ENCODE assay signal across 17 cellular contexts in the genomic region with DNA sequence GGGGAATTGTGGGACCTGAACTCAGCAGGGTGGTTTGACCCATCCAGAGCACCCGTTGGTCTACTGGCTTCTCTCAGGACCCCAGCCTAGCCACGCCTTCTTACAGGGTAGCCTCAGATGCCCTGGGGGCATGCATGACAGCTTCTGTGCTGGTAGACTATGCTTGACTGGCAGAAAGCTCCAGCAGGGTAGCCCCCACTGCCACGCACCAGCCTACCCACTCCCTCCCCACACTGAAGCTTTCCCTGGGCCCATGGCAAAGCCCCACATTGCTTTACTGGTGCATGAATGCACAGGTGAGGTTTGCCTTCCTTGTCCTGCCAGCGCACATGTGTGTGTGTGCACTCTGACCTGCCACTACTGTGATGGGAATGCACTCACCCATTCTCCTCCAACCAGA.
DNase-seq lines count a peak whose midpoint lies in the region; ATAC-seq and TF ChIP-seq lines count a peak whose summit lies in the region.
"Had no signal": no experiment of that assay in that cellular context is flagged by ENCODE, and none has a peak within 500 bp of the region (broad histone marks: within the 10 kb centered on the region; RNA-seq: fewer than 3 reads in every experiment).

No MANE protein-coding gene starts in this region.

- H3K36me3 Mint-ChIP-seq in H9 (ENCODE audit: insufficient read depth in 1 of 3, low read depth in 3 of 3) = no peaks in the 10 kb centered on the region
- H3K36me3 Mint-ChIP-seq: CD4-positive, alpha-beta memory T cell had no signal

- H3K79me2 ChIP-seq in H9 (ENCODE audit: insufficient read depth, low read length) (no peaks in the 10 kb centered on the region), PC-3 (ENCODE audit: low read length) (no peaks in the 10 kb centered on the region)

- H3K27ac ChIP-seq in H9 (ENCODE audit: insufficient read length, low read depth, low read length) (no peak overlapping the region), PC-3 (ENCODE audit: low read length) (no peak overlapping the region), mesenchymal stem cell (ENCODE audit: low read length, poor library complexity, severe bottlenecking) (no peak overlapping the region), upper lobe of right lung (no peak overlapping the region)
- no peak overlapping the region for H3K27ac ChIP-seq in effector memory CD4-positive, alpha-beta T cell (ENCODE audit: insufficient read depth, low read length, poor library complexity, severe bottlenecking)
- H3K27ac ChIP-seq: A549, C4-2B had no signal

- H3K9me2 ChIP-seq in PC-3 (replicated peaks; ENCODE audit: low read length) = no peaks in the 10 kb centered on the region

- H3K4ac ChIP-seq in H9 (ENCODE audit: low read depth, low read length) (no peak overlapping the region), mesenchymal stem cell (ENCODE audit: low read depth in 1 of 2, low read length in 2 of 2) (no peak overlapping the region)

- H3K18ac ChIP-seq in H9 (ENCODE audit: insufficient read length, low read depth, low read length) = no peak overlapping the region
- H3K18ac ChIP-seq in mesenchymal stem cell (ENCODE audit: low read depth in 1 of 2, low read length in 2 of 2) = no peak overlapping the region

- H3K23me2 ChIP-seq in H9 (ENCODE audit: insufficient read length, low read depth, low read length, poor library complexity, severe bottlenecking) = no peaks in the 10 kb centered on the region

- H3K14ac ChIP-seq in H9 (ENCODE audit: insufficient read depth, low read length) = no peak overlapping the region
- H3K14ac ChIP-seq in mesenchymal stem cell (ENCODE audit: low read length in 2 of 2) = no peak overlapping the region

- H3K23ac ChIP-seq in H9 (ENCODE audit: insufficient read length, low read depth, low read length) (no peak overlapping the region), mesenchymal stem cell (ENCODE audit: low read length in 2 of 2) (no peak overlapping the region)

- H3K9me3 Mint-ChIP-seq in H9 = no peaks in the 10 kb centered on the region

- H3K79me1 ChIP-seq in H9 (ENCODE audit: insufficient read depth, low read depth, low read length, poor library complexity, severe bottlenecking) (no peaks in the 10 kb centered on the region), mesenchymal stem cell (replicated peaks; ENCODE audit: low read length, poor library complexity, severe bottlenecking) (no peaks in the 10 kb centered on the region)

- H2BK12ac ChIP-seq in H9 (ENCODE audit: insufficient read length, low read depth, low read length) = no peak overlapping the region
- H2BK12ac ChIP-seq in mesenchymal stem cell (ENCODE audit: low read length in 2 of 2) = no peak overlapping the region

- no peak for TF ChIP-seq CTCF in H9 (conservative IDR thresholded peaks at IDR 0.05)
- no peak for TF ChIP-seq CTCF in PC-3 (conservative IDR thresholded peaks at IDR 0.05; ENCODE audit: low read depth, low read length)
- no peak for TF ChIP-seq CTCF in upper lobe of right lung (IDR thresholded peaks at IDR 0.05)

- ATAC-seq in PC-3 (no peak), upper lobe of right lung (no peak), HG03469 (IDR thresholded peaks at IDR 0.05; ENCODE audit: unreplicated experiment) (no peak)
- ATAC-seq: A549 had no signal

- H3K9me3 ChIP-seq in H9 (ENCODE audit: control insufficient read depth, low read depth, low read length) (no peaks in the 10 kb centered on the region), PC-3 (ENCODE audit: low read length) (no peaks in the 10 kb centered on the region), mesenchymal stem cell (ENCODE audit: control insufficient read depth, low read length) (no peaks in the 10 kb centered on the region), upper lobe of right lung (no peaks in the 10 kb centered on the region)
- H3K9me3 ChIP-seq in effector memory CD4-positive, alpha-beta T cell (ENCODE audit: control insufficient read depth, low read length) = no peaks in the 10 kb centered on the region
- H3K9me3 ChIP-seq: A549, BE2C had no signal

- no peak overlapping the region for H2BK20ac ChIP-seq in H9 (ENCODE audit: low read depth, low read length, poor library complexity, severe bottlenecking)

- no peak overlapping the region for H3T11ph ChIP-seq in H9 (ENCODE audit: low read length)

- WGBS in H9 (ENCODE audit: extremely low coverage, insufficient read length, low lambda C conversion rate) = no CpG with 5 or more reads among the region's 4 CpGs
- WGBS in mesenchymal stem cell = 89% methylated on average over 4 of the region's 4 CpGs

- CTCF ChIA-PET in PC-3 (lab: Charles Lee) = no interaction called here

- H3K27me3 ChIP-seq in H9 (ENCODE audit: insufficient read depth, low read length) (no peaks in the 10 kb centered on the region), PC-3 (ENCODE audit: low read length) (no peaks in the 10 kb centered on the region), mesenchymal stem cell (ENCODE audit: control insufficient read depth in 1 of 2, insufficient read depth in 1 of 2, low read length in 2 of 2) (no peaks in the 10 kb centered on the region), upper lobe of right lung (no peaks in the 10 kb centered on the region)
- no peaks in the 10 kb centered on the region for H3K27me3 ChIP-seq in effector memory CD4-positive, alpha-beta T cell (replicated peaks; ENCODE audit: control insufficient read depth, insufficient read depth, low read length, poor library complexity, severe bottlenecking)
- H3K27me3 ChIP-seq: BE2C had no signal

- no peak overlapping the region for H3K56ac ChIP-seq in H9 (ENCODE audit: insufficient read length, low read depth, low read length)

- POLR2A ChIA-PET in PC-3 (lab: Charles Lee; ENCODE audit: unreplicated experiment) = no interaction called here

- no peak overlapping the region for H3K27ac Mint-ChIP-seq in H9
- H3K27ac Mint-ChIP-seq: CD4-positive, alpha-beta memory T cell; HFFc6 had no signal

- BruUV-seq in PC-3 (replicated peaks; lab: Mats Ljungman, UMichigan) = no TSS peak

- H4K8ac ChIP-seq in H9 (replicated peaks; ENCODE audit: insufficient read length, low read depth, low read length) = no peak overlapping the region
- H4K8ac ChIP-seq in mesenchymal stem cell (ENCODE audit: low read length) = no peak overlapping the region

- no peak overlapping the region for H2BK5ac ChIP-seq in H9 (ENCODE audit: insufficient read length, low read length)
- H2BK5ac ChIP-seq in mesenchymal stem cell (ENCODE audit: low read depth, low read length, poor library complexity, severe bottlenecking) = no peak overlapping the region

- H3K4me3 ChIP-seq in PC-3 (ENCODE audit: low read length) (no peak overlapping the region), mesenchymal stem cell (ENCODE audit: insufficient read depth in 1 of 2, low read depth in 1 of 2, low read length in 2 of 2) (no peak overlapping the region), upper lobe of right lung (no peak overlapping the region)
- no peak overlapping the region for H3K4me3 ChIP-seq in effector memory CD4-positive, alpha-beta T cell (ENCODE audit: insufficient read depth, low read depth, low read length, poor library complexity, severe bottlenecking)
- H3K4me3 ChIP-seq: A549 had no signal

- no peak overlapping the region for H2BK120ac ChIP-seq in H9 (ENCODE audit: low read depth, low read length, poor library complexity, severe bottlenecking)
- H2BK120ac ChIP-seq in mesenchymal stem cell (ENCODE audit: low read depth, low read length) = no peak overlapping the region

- no peak overlapping the region for H4K91ac ChIP-seq in H9 (ENCODE audit: insufficient read length, low read depth, low read length)
- H4K91ac ChIP-seq in mesenchymal stem cell (ENCODE audit: low read length) = peak overlapping the region; percentile 19

- DNase-seq in H9 (peak; percentile 25), PC-3 (peak; percentile 6), mesenchymal stem cell (no peak), upper lobe of right lung (peak; percentile 37), NCI-H1092 treated with DMSO at 0.1 percent for 48 hours (lab: John Stamatoyannopoulos, UW) (no peak)
- DNase-seq in effector memory CD4-positive, alpha-beta T cell = no peak
- DNase-seq: BE2C; CD4-positive, alpha-beta memory T cell; DMS153; DMS79 treated with DMSO at 0.1 percent for 48 hours; GF-D8; GOT3; HCEC 1CT; HFFc6 had no signal

- H3K4me1 ChIP-seq in H9 (ENCODE audit: insufficient read depth, low read length) = no peaks in the 10 kb centered on the region
- peaks cover 6% of the 10 kb centered on the region; the same call in 1 of the 2 replicates for H3K4me1 ChIP-seq in PC-3 (ENCODE audit: insufficient read depth, low read length)
- no peaks in the 10 kb centered on the region for H3K4me1 ChIP-seq in mesenchymal stem cell (ENCODE audit: control insufficient read depth, insufficient read depth, low read depth, low read length)
- no peaks in the 10 kb centered on the region for H3K4me1 ChIP-seq in upper lobe of right lung
- no peaks in the 10 kb centered on the region for H3K4me1 ChIP-seq in effector memory CD4-positive, alpha-beta T cell (ENCODE audit: control insufficient read depth, insufficient read depth, low read length, poor library complexity, severe bottlenecking)
- H3K4me1 ChIP-seq: A549, BE2C had no signal

- H2BK15ac ChIP-seq in H9 (ENCODE audit: low read depth, low read length) (no peak overlapping the region), mesenchymal stem cell (ENCODE audit: low read depth, poor library complexity, severe bottlenecking) (no peak overlapping the region)

- no peak overlapping the region for H4K5ac ChIP-seq in H9 (ENCODE audit: insufficient read length, low read depth, low read length)

- H3F3A ChIP-seq in PC-3 (ENCODE audit: low read length, unreplicated experiment) = no peaks in the 10 kb centered on the region

- H3K4me2 ChIP-seq in H9 (ENCODE audit: insufficient read depth, insufficient read length, low read length) = no peak overlapping the region
- no peak overlapping the region for H3K4me2 ChIP-seq in PC-3 (ENCODE audit: low read length)
- H3K4me2 ChIP-seq in mesenchymal stem cell (ENCODE audit: low read length, poor library complexity, severe bottlenecking) = no peak overlapping the region
- H3K4me2 ChIP-seq: A549 had no signal

- no peak overlapping the region for H2AK5ac ChIP-seq in H9 (ENCODE audit: insufficient read length, low read length)
- no peak overlapping the region for H2AK5ac ChIP-seq in mesenchymal stem cell (ENCODE audit: low read length, severe bottlenecking)

- no peaks in the 10 kb centered on the region for H4K20me1 ChIP-seq in H9 (ENCODE audit: control insufficient read depth, insufficient read depth, insufficient read length)
- H4K20me1 ChIP-seq in PC-3 (ENCODE audit: low read length) = no peaks in the 10 kb centered on the region

- no peak overlapping the region for H3K4me3 Mint-ChIP-seq in H9
- H3K4me3 Mint-ChIP-seq: CD4-positive, alpha-beta memory T cell; HFFc6 had no signal

- H3K4me1 Mint-ChIP-seq in H9 = no peaks in the 10 kb centered on the region
- H3K4me1 Mint-ChIP-seq: CD4-positive, alpha-beta memory T cell had no signal

- peaks cover 2% of the 10 kb centered on the region; the same call in 1 of the 2 replicates for H3K27me3 Mint-ChIP-seq in H9 (ENCODE audit: low read depth)
- H3K27me3 Mint-ChIP-seq: CD4-positive, alpha-beta memory T cell had no signal

- no peak overlapping the region for H2AFZ ChIP-seq in H9 (ENCODE audit: low read length)
- no peak overlapping the region for H2AFZ ChIP-seq in PC-3 (ENCODE audit: low read length)
- no peak overlapping the region for H2AFZ ChIP-seq in mesenchymal stem cell (ENCODE audit: low read depth, low read length)

- H3K36me3 ChIP-seq in PC-3 (ENCODE audit: low read depth, low read length) (no peaks in the 10 kb centered on the region), mesenchymal stem cell (ENCODE audit: control insufficient read depth in 1 of 2, insufficient read depth in 2 of 2, low read depth in 1 of 2, low read length in 2 of 2) (no peaks in the 10 kb centered on the region), upper lobe of right lung (no peaks in the 10 kb centered on the region)
- no peaks in the 10 kb centered on the region for H3K36me3 ChIP-seq in effector memory CD4-positive, alpha-beta T cell (ENCODE audit: control insufficient read depth, insufficient read depth, low read length)
- H3K36me3 ChIP-seq: BE2C had no signal

- H3K9ac ChIP-seq in H9 (ENCODE audit: extremely low read depth, insufficient read length, low read length) (no peak overlapping the region), PC-3 (ENCODE audit: low read length) (no peak overlapping the region), mesenchymal stem cell (ENCODE audit: low read length) (no peak overlapping the region)

- intact Hi-C loops in PC-3 (cut with micrococcal nuclease) (no loop called here), upper lobe of right lung (cut with DNase I) (no loop called here)

Comparison
In these comparisons a context has a peak if more than half of its experiments do, and no peak if none do; other contexts are left out.
1. DNase-seq: peak in H9 (single experiment), PC-3 (single experiment) and upper lobe of right lung (single experiment); none in mesenchymal stem cell (single experiment), NCI-H1092 treated with DMSO at 0.1 percent for 48 hours (single experiment) and effector memory CD4-positive, alpha-beta T cell (0 of 3).